1 cellular context compared by ENCODE assay signal in genomic region chr7:4871930-4872675, GRCh38.
TF ChIP-seq lines count a peak whose summit lies in the region.

No MANE protein-coding gene starts in this region.

TF ChIP-seq in SK-N-SH treated with all-trans-retinoic acid at 6 μM for 48 hours, 23 proteins besides CTCF, POLR2A, EP300 and RAD21 (continued from another document):
- TF ChIP-seq PATZ1 (CRISPR knock-in tag; IDR thresholded peaks at IDR 0.05; ENCODE audit: borderline replicate concordance) (peak; percentile 69; the same call in 1 of the 2 replicates), ZNF70 (CRISPR knock-in tag; IDR thresholded peaks at IDR 0.05) (peak; percentile 52), ISL1 (CRISPR knock-in tag; IDR thresholded peaks at IDR 0.05) (peak; percentile 71), ZFP30 (CRISPR knock-in tag; IDR thresholded peaks at IDR 0.05) (no peak), TCF4 (CRISPR knock-in tag; IDR thresholded peaks at IDR 0.05; ENCODE audit: borderline replicate concordance) (peak; percentile 99), ESRRG (CRISPR knock-in tag; IDR thresholded peaks at IDR 0.05) (0 out of 2 replicates have a peak, but pooled peaks have one; percentile 33), RARB (CRISPR knock-in tag; IDR thresholded peaks at IDR 0.05) (no peak), TSHZ2 (CRISPR knock-in tag; IDR thresholded peaks at IDR 0.05) (peak; percentile 96; the same call in 1 of the 2 replicates)
